ENCODE assay signal across 29 cellular contexts in genomic region chr17:65417406-65418221, GRCh38.
DNase-seq lines count a peak whose midpoint lies in the region; ATAC-seq and TF ChIP-seq lines count a peak whose summit lies in the region.
"Had no signal": no experiment of that assay in that cellular context is flagged by ENCODE, and none has a peak within 500 bp of the region (broad histone marks: within the 10 kb centered on the region; RNA-seq: fewer than 3 reads in every experiment).

No MANE protein-coding gene starts in this region.

- H3K36me3 Mint-ChIP-seq in T-helper 2 cell treated with Interferon-gamma antibody and Interleukin-4, amounts not matched to agents 5 μg/mL and 100 μg/mL, for 36 hours (ENCODE audit: low read depth): no peaks in the 10 kb centered on the region
- H3K36me3 Mint-ChIP-seq: activated CD8-positive, alpha-beta memory T cell treated with anti-CD3 and anti-CD28 coated beads, Interleukin-2, amount 10 ng/mL, durations not matched to agents 7 days and 5 days; activated naive CD8-positive, alpha-beta T cell treated with anti-CD3 and anti-CD28 coated beads, Interleukin-2, amount 10 ng/mL, durations not matched to agents 7 days and 5 days; immature natural killer cell had no signal

- H3K4me3 ChIP-seq in adipocyte (ENCODE audit: low read length) (no peak overlapping the region), fibroblast of the aortic adventitia (ENCODE audit: low read depth, low read length) (no peak overlapping the region), thoracic aorta (no peak overlapping the region)
- H3K4me3 ChIP-seq: pancreas, SK-N-MC, tibial artery, vagina had no signal

- no peak overlapping the region for H3K27ac Mint-ChIP-seq in T-helper 2 cell treated with Interferon-gamma antibody and Interleukin-4, amounts not matched to agents 5 μg/mL and 100 μg/mL, for 36 hours
- H3K27ac Mint-ChIP-seq: activated CD8-positive, alpha-beta memory T cell treated with anti-CD3 and anti-CD28 coated beads, Interleukin-2, amount 10 ng/mL, durations not matched to agents 7 days and 5 days; activated naive CD8-positive, alpha-beta T cell treated with anti-CD3 and anti-CD28 coated beads, Interleukin-2, amount 10 ng/mL, durations not matched to agents 7 days and 5 days; dendritic cell treated with granulocyte-macrophage colony-stimulating factor and Interleukin-4, amounts not matched to agents 40 ng/mL and 50 ng/mL, for 4 days; immature natural killer cell; stimulated activated naive CD8-positive, alpha-beta T cell treated with anti-CD3 and anti-CD28 coated beads, Interleukin-15, Interleukin-2, amounts not matched to agents 100 ng/mL and 50 ng/mL, for 24 hours had no signal

- DNase-seq in GM03348 (ENCODE audit: low spot score): peak; percentile 45
- DNase-seq in adipocyte (ENCODE audit: low read depth): peak; percentile 14
- peak; percentile 40 for DNase-seq in fibroblast of the aortic adventitia (ENCODE audit: low read depth)
- no peak for DNase-seq in thoracic aorta (ENCODE audit: low spot score)
- no peak for DNase-seq in DMS114 treated with DMSO at 0.1 percent for 48 hours (lab: John Stamatoyannopoulos, UW; ENCODE audit: unreplicated experiment)
- DNase-seq in kidney glomerular epithelial cell (lab: John Stamatoyannopoulos, UW): no peak
- DNase-seq in T-helper 2 cell treated with Interferon-gamma antibody and Interleukin-4, amounts not matched to agents 5 μg/mL and 100 μg/mL, for 36 hours (ENCODE audit: low spot score): no peak
- DNase-seq: activated CD4-positive, alpha-beta T cell treated with anti-CD3 and anti-CD28 coated beads, Interleukin-2, amount 50 U/mL, for 4 hours; activated CD4-positive, CD25-positive, alpha-beta regulatory T cell; activated CD8-positive, alpha-beta memory T cell treated with anti-CD3 and anti-CD28 coated beads, Interleukin-2, amount 10 ng/mL, durations not matched to agents 7 days and 5 days; activated gamma-delta T cell treated with Interleukin-2 at 50 U/mL for 16 hours; activated naive CD8-positive, alpha-beta T cell treated with anti-CD3 and anti-CD28 coated beads, Interleukin-2, amount 10 ng/mL, durations not matched to agents 7 days and 5 days; activated T-cell treated with anti-CD3 and anti-CD28 coated beads, Interleukin-2, amount 50 U/mL, for 48 hours; central memory CD4-positive, alpha-beta T cell; DMS79 treated with DMSO at 0.1 percent for 48 hours; GF-D8; immature natural killer cell; NCI-H1105 treated with DMSO at 0.1 percent for 48 hours; NCI-H187 treated with DMSO at 0.1 percent for 48 hours; NCI-H510A treated with DMSO at 0.1 percent for 48 hours; pancreas; retina; stimulated activated CD4-positive, alpha-beta T cell treated with anti-CD3 and anti-CD28 coated beads, Interleukin-1b, Interleukin-23, amount 100 ng/mL, for 48 hours; tibial artery had no signal

- TF ChIP-seq CTCF in fibroblast of the aortic adventitia (IDR thresholded peaks at IDR 0.05; ENCODE audit: insufficient read depth, low read length) (no peak), thoracic aorta (IDR thresholded peaks at IDR 0.05) (no peak)

- H3K9me3 ChIP-seq in adipocyte (ENCODE audit: control insufficient read depth, low read length) (peaks cover 5% of the 10 kb centered on the region), thoracic aorta (no peaks in the 10 kb centered on the region)
- H3K9me3 ChIP-seq: pancreas, tibial artery, vagina had no signal

- H3K27ac ChIP-seq in thoracic aorta: peak overlapping the region in 1 of 2 donors; percentile 2
- H3K27ac ChIP-seq: C4-2B, pancreas, SK-N-MC, tibial artery, vagina had no signal

- ATAC-seq in thoracic aorta (ENCODE audit: insufficient number of reproducible peaks, low FRiP score, low read depth): peak; percentile 60
- ATAC-seq: activated CD8-positive, alpha-beta memory T cell treated with anti-CD3 and anti-CD28 coated beads, Interleukin-2, amount 10 ng/mL, durations not matched to agents 7 days and 5 days; pancreas had no signal

- H3K27me3 ChIP-seq in adipocyte (replicated peaks; ENCODE audit: control insufficient read depth, insufficient read depth, low read length) (peaks cover 7% of the 10 kb centered on the region), thoracic aorta (replicated peaks; ENCODE audit: insufficient read depth) (no peaks in the 10 kb centered on the region)
- H3K27me3 ChIP-seq: pancreas, tibial artery, vagina had no signal

- H3K9ac ChIP-seq in adipocyte (ENCODE audit: low read length): no peak overlapping the region

- peaks cover 2% of the 10 kb centered on the region for H3K4me1 Mint-ChIP-seq in T-helper 2 cell treated with Interferon-gamma antibody and Interleukin-4, amounts not matched to agents 5 μg/mL and 100 μg/mL, for 36 hours (ENCODE audit: low read depth)
- H3K4me1 Mint-ChIP-seq: activated CD8-positive, alpha-beta memory T cell treated with anti-CD3 and anti-CD28 coated beads, Interleukin-2, amount 10 ng/mL, durations not matched to agents 7 days and 5 days; activated naive CD8-positive, alpha-beta T cell treated with anti-CD3 and anti-CD28 coated beads, Interleukin-2, amount 10 ng/mL, durations not matched to agents 7 days and 5 days; immature natural killer cell had no signal

- H3K4me1 ChIP-seq in adipocyte (ENCODE audit: control insufficient read depth, insufficient read depth, low read length) (peaks cover 17% of the 10 kb centered on the region), thoracic aorta (ENCODE audit: control insufficient read depth in 1 of 2, low read depth in 2 of 2) (peaks cover 8 to 12% of the 10 kb centered on the region in 2 donors)
- H3K4me1 ChIP-seq: pancreas, vagina had no signal

- H3K27me3 Mint-ChIP-seq in T-helper 2 cell treated with Interferon-gamma antibody and Interleukin-4, amounts not matched to agents 5 μg/mL and 100 μg/mL, for 36 hours (ENCODE audit: low read depth): peaks cover 4% of the 10 kb centered on the region
- H3K27me3 Mint-ChIP-seq: stimulated activated naive CD8-positive, alpha-beta T cell treated with anti-CD3 and anti-CD28 coated beads, Interleukin-15, Interleukin-2, amounts not matched to agents 100 ng/mL and 50 ng/mL, for 24 hours had no signal

- H3K36me3 ChIP-seq in adipocyte (ENCODE audit: control insufficient read depth, insufficient read depth, low read length, severe bottlenecking) (no peaks in the 10 kb centered on the region), thoracic aorta (no peaks in the 10 kb centered on the region)
- H3K36me3 ChIP-seq: pancreas, tibial artery, vagina had no signal

- H3K4me3 Mint-ChIP-seq in T-helper 2 cell treated with Interferon-gamma antibody and Interleukin-4, amounts not matched to agents 5 μg/mL and 100 μg/mL, for 36 hours: no peak overlapping the region
- H3K4me3 Mint-ChIP-seq: activated CD8-positive, alpha-beta memory T cell treated with anti-CD3 and anti-CD28 coated beads, Interleukin-2, amount 10 ng/mL, durations not matched to agents 7 days and 5 days; activated naive CD8-positive, alpha-beta T cell treated with anti-CD3 and anti-CD28 coated beads, Interleukin-2, amount 10 ng/mL, durations not matched to agents 7 days and 5 days; dendritic cell treated with granulocyte-macrophage colony-stimulating factor and Interleukin-4, amounts not matched to agents 40 ng/mL and 50 ng/mL, for 4 days; immature natural killer cell; stimulated activated naive CD8-positive, alpha-beta T cell treated with anti-CD3 and anti-CD28 coated beads, Interleukin-15, Interleukin-2, amounts not matched to agents 100 ng/mL and 50 ng/mL, for 24 hours had no signal

- peaks cover 4% of the 10 kb centered on the region for H3K9me3 Mint-ChIP-seq in T-helper 2 cell treated with Interferon-gamma antibody and Interleukin-4, amounts not matched to agents 5 μg/mL and 100 μg/mL, for 36 hours
- H3K9me3 Mint-ChIP-seq: dendritic cell treated with granulocyte-macrophage colony-stimulating factor and Interleukin-4, amounts not matched to agents 40 ng/mL and 50 ng/mL, for 4 days; stimulated activated naive CD8-positive, alpha-beta T cell treated with anti-CD3 and anti-CD28 coated beads, Interleukin-15, Interleukin-2, amounts not matched to agents 100 ng/mL and 50 ng/mL, for 24 hours had no signal

Comparison
In these comparisons a context has a peak if more than half of its experiments do, and no peak if none do; other contexts are left out.
1. DNase-seq: peak in GM03348 (single experiment), adipocyte (single experiment) and fibroblast of the aortic adventitia (single experiment); none in thoracic aorta (single experiment), DMS114 treated with DMSO at 0.1 percent for 48 hours (single experiment), kidney glomerular epithelial cell (single experiment) and T-helper 2 cell treated with Interferon-gamma antibody and Interleukin-4, amounts not matched to agents 5 μg/mL and 100 μg/mL, for 36 hours (single experiment).